ENCODE assay signal across 9 cellular contexts in the genomic region with DNA sequence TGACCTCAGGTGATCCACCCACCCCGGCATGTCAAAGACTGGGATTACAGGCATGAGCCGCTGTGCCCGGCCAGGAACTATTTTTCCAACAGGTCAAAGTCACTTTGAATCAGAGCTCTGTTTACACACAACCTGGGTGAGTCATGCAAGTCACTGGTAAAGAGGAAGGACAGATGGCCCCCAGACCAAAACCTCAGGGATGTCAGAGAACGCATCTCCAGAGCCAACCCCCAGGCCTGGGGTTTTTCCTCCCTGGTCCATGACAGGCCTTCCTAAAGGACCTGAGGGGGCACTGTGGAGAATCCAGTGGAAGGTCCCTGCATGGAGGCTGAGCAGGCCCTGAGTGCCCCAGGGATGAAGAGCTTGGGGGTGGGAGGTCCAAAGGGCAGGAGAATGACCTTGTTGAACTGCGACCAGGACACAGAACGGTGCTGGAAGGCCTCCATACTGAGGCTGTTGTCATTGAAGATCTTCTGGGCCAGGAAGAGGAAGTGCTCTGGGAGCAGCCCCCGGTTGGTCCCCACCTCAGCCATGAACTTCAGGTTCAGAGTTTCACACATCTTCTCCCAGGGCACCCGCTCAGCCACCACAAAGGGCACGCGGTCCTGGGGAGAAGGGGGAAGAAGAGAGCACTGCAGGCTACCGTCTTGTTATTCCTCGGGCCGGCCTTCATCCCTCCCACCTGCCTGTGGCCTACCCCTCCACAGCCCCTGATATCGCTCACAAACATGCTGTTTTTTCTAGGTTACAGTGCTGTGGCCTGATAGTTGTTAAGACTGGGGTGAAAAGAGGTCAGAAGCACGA. TPM values are rescaled to one million over a fixed set of nuclear protein-coding genes. Genes with fewer than 3 reads are reported as not detected.
DNase-seq lines count a peak whose midpoint lies in the region; ATAC-seq and TF ChIP-seq lines count a peak whose summit lies in the region.
"Had no signal": no experiment of that assay in that cellular context is flagged by ENCODE, and none has a peak within 500 bp of the region (broad histone marks: within the 10 kb centered on the region; RNA-seq: fewer than 3 reads in every experiment).

No MANE protein-coding gene starts in this region.

- H2BK5ac ChIP-seq in trophoblast cell (ENCODE audit: low read depth, low read length, poor library complexity), result no peak overlapping the region

- H3K79me2 ChIP-seq in osteoblast (ENCODE audit: insufficient read depth, low read length), result peaks cover 6% of the 10 kb centered on the region
- no peaks in the 10 kb centered on the region for H3K79me2 ChIP-seq in trophoblast cell (ENCODE audit: control insufficient read depth, insufficient read depth, low read length, poor library complexity)

- H3K4me3 ChIP-seq in NB4 (ENCODE audit: low read depth, low read length), result no peak overlapping the region
- H3K4me3 ChIP-seq in osteoblast (ENCODE audit: insufficient read depth, low read length), result no peak overlapping the region
- no peak overlapping the region for H3K4me3 ChIP-seq in trophoblast cell (ENCODE audit: low read depth, low read length)

- peaks cover 99% of the 10 kb centered on the region for H3K36me3 Mint-ChIP-seq in dendritic cell treated with granulocyte-macrophage colony-stimulating factor and Interleukin-4, amounts not matched to agents 40 ng/mL and 50 ng/mL, for 4 days (ENCODE audit: low read depth)

- no peak overlapping the region for H4K8ac ChIP-seq in trophoblast cell (ENCODE audit: low read depth, low read length)

- no peak for ATAC-seq in HG03378 (IDR thresholded peaks at IDR 0.05; ENCODE audit: unreplicated experiment)

- no peak overlapping the region for H3K9ac ChIP-seq in trophoblast cell (ENCODE audit: low read length)

- TF ChIP-seq CTCF in NB4 (IDR thresholded peaks at IDR 0.05; ENCODE audit: low read depth, low read length) (no peak), osteoblast (IDR thresholded peaks at IDR 0.05; ENCODE audit: extremely low read depth, low read depth, low read length) (no peak)

- H2AFZ ChIP-seq in osteoblast (ENCODE audit: low read length), result no peak overlapping the region
- no peak overlapping the region for H2AFZ ChIP-seq in trophoblast cell (ENCODE audit: insufficient read depth, low read length, poor library complexity)

- H3K27ac ChIP-seq in osteoblast (ENCODE audit: low read depth, low read length), result peak overlapping the region; percentile 28
- no peak overlapping the region for H3K27ac ChIP-seq in trophoblast cell (ENCODE audit: low read depth, low read length)

- H2BK120ac ChIP-seq in trophoblast cell (ENCODE audit: insufficient read depth, low read length, poor library complexity), result no peak overlapping the region

- DNase-seq in ELF-1 (ENCODE audit: low read depth, low spot score), result peak; percentile 52
- DNase-seq in NB4 (ENCODE audit: low read depth), result peak; percentile 90
- peak; percentile 60 for DNase-seq in osteoblast (ENCODE audit: insufficient read length, low spot score, missing footprints)
- DNase-seq in NCI-H2171 treated with DMSO at 0.1 percent for 48 hours (lab: John Stamatoyannopoulos, UW), result no peak
- DNase-seq in trophoblast cell, result no peak
- no peak for DNase-seq in NCI-H2196 (lab: John Stamatoyannopoulos, UW; ENCODE audit: unreplicated experiment)
- DNase-seq: NCI-H526 had no signal

- no peak overlapping the region for H2BK12ac ChIP-seq in trophoblast cell (ENCODE audit: low read length)

- peak overlapping the region; percentile 60 for H3K27ac Mint-ChIP-seq in dendritic cell treated with granulocyte-macrophage colony-stimulating factor and Interleukin-4, amounts not matched to agents 40 ng/mL and 50 ng/mL, for 4 days

- intact Hi-C loops in dendritic cell treated with granulocyte-macrophage colony-stimulating factor and Interleukin-4, amounts not matched to agents 40 ng/mL and 50 ng/mL, for 4 days (cut with micrococcal nuclease), result no loop called here

- H3K23ac ChIP-seq in trophoblast cell (ENCODE audit: low read length), result no peak overlapping the region

- no peaks in the 10 kb centered on the region for H3K9me3 Mint-ChIP-seq in dendritic cell treated with granulocyte-macrophage colony-stimulating factor and Interleukin-4, amounts not matched to agents 40 ng/mL and 50 ng/mL, for 4 days

- no peak overlapping the region for H3K4me3 Mint-ChIP-seq in dendritic cell treated with granulocyte-macrophage colony-stimulating factor and Interleukin-4, amounts not matched to agents 40 ng/mL and 50 ng/mL, for 4 days

- H3K14ac ChIP-seq in trophoblast cell (ENCODE audit: low read length), result no peak overlapping the region

- H4K12ac ChIP-seq in trophoblast cell (ENCODE audit: low read depth, low read length), result no peak overlapping the region

- H3K18ac ChIP-seq in trophoblast cell (ENCODE audit: low read length), result no peak overlapping the region

- H3K27me3 Mint-ChIP-seq in dendritic cell treated with granulocyte-macrophage colony-stimulating factor and Interleukin-4, amounts not matched to agents 40 ng/mL and 50 ng/mL, for 4 days, result no peaks in the 10 kb centered on the region

- peaks cover 84% of the 10 kb centered on the region for H3K4me1 Mint-ChIP-seq in dendritic cell treated with granulocyte-macrophage colony-stimulating factor and Interleukin-4, amounts not matched to agents 40 ng/mL and 50 ng/mL, for 4 days (ENCODE audit: low read depth)

- H3K27me3 ChIP-seq in osteoblast (ENCODE audit: insufficient read depth, low read length) (no peaks in the 10 kb centered on the region), trophoblast cell (ENCODE audit: insufficient read depth, low read length) (no peaks in the 10 kb centered on the region)

- no peak overlapping the region for H3K4me2 ChIP-seq in osteoblast (ENCODE audit: insufficient read depth, low read length)
- H3K4me2 ChIP-seq in trophoblast cell (ENCODE audit: low read length), result no peak overlapping the region

- no CpG with 5 or more reads among the region's 15 CpGs for WGBS in trophoblast cell (ENCODE audit: extremely low coverage, insufficient coverage, insufficient read length)

- H2AK5ac ChIP-seq in trophoblast cell (ENCODE audit: low read length), result no peak overlapping the region

- H3K79me1 ChIP-seq in trophoblast cell (ENCODE audit: low read length), result no peaks in the 10 kb centered on the region

- H3K36me3 ChIP-seq in osteoblast (ENCODE audit: insufficient read depth, low read length) (peaks cover 66% of the 10 kb centered on the region), trophoblast cell (ENCODE audit: control insufficient read depth in 1 of 2, insufficient read depth in 2 of 2, low read length in 2 of 2) (peaks cover 55 to 64% of the 10 kb centered on the region in 2 experiments)

- no peak overlapping the region for H3K4ac ChIP-seq in trophoblast cell (ENCODE audit: low read depth, low read length)

- H4K91ac ChIP-seq in trophoblast cell (ENCODE audit: low read depth, low read length), result no peak overlapping the region

- TF ChIP-seq POLR2A in NB4 (IDR thresholded peaks at IDR 0.05; ENCODE audit: extremely low read depth, insufficient read length), result no peak

- H3K9me3 ChIP-seq in osteoblast (ENCODE audit: low read depth, low read length) (no peaks in the 10 kb centered on the region), trophoblast cell (ENCODE audit: insufficient read depth, low read depth, low read length) (no peaks in the 10 kb centered on the region)

- H3K4me1 ChIP-seq in osteoblast (ENCODE audit: insufficient read depth, low read length) (peaks cover 16% of the 10 kb centered on the region), trophoblast cell (ENCODE audit: control insufficient read depth in 1 of 2, insufficient read depth in 2 of 2, low read length in 2 of 2) (peaks cover 7 to 8% of the 10 kb centered on the region in 2 experiments)

- H4K20me1 ChIP-seq in osteoblast (ENCODE audit: insufficient read depth, low read length), result peaks cover 10% of the 10 kb centered on the region

RNA-seq across cellular contexts. Expression of a gene that starts 9.1 kb away (rescaled TPM):
- total RNA-seq in osteoblast, result 149 and 167 TPM in 2 replicates
- 48.8 and 53.2 TPM in 2 replicates for polyA plus RNA-seq in trophoblast cell (2013)

RNA-seq across cellular contexts. Expression of a gene that starts 13.2 kb away (rescaled TPM):
- 53.6 and 70.9 TPM in 2 replicates for total RNA-seq in osteoblast
- 26.6 and 26.8 TPM in 2 replicates for polyA plus RNA-seq in trophoblast cell (2013)

RNA-seq across cellular contexts. Expression of a gene that starts 23.5 kb away (rescaled TPM):
- 6.5 and 7.7 TPM in 2 replicates for total RNA-seq in osteoblast
- polyA plus RNA-seq in trophoblast cell (2013), result 11.6 and 12.1 TPM in 2 replicates

RNA-seq across cellular contexts. Expression of a gene that starts 26.2 kb away (rescaled TPM):
- total RNA-seq in osteoblast, result 744 and 789 TPM in 2 replicates
- 45.9 and 49.7 TPM in 2 replicates for polyA plus RNA-seq in trophoblast cell (2013)

RNA-seq across cellular contexts. Expression of a gene that starts 45.3 kb away (rescaled TPM):
- not detected in 2 replicates for total RNA-seq in osteoblast
- not detected in 2 replicates for polyA plus RNA-seq in trophoblast cell (2013)

Comparison
In these comparisons a context has a peak if more than half of its experiments do, and no peak if none do; other contexts are left out.
1. DNase-seq: peak in ELF-1 (single experiment), NB4 (single experiment) and osteoblast (single experiment); none in NCI-H2171 treated with DMSO at 0.1 percent for 48 hours (single experiment), trophoblast cell (0 of 2) and NCI-H2196 (single experiment).